Comparison of ENCODE assay signal across 21 cellular contexts in the genomic region with DNA sequence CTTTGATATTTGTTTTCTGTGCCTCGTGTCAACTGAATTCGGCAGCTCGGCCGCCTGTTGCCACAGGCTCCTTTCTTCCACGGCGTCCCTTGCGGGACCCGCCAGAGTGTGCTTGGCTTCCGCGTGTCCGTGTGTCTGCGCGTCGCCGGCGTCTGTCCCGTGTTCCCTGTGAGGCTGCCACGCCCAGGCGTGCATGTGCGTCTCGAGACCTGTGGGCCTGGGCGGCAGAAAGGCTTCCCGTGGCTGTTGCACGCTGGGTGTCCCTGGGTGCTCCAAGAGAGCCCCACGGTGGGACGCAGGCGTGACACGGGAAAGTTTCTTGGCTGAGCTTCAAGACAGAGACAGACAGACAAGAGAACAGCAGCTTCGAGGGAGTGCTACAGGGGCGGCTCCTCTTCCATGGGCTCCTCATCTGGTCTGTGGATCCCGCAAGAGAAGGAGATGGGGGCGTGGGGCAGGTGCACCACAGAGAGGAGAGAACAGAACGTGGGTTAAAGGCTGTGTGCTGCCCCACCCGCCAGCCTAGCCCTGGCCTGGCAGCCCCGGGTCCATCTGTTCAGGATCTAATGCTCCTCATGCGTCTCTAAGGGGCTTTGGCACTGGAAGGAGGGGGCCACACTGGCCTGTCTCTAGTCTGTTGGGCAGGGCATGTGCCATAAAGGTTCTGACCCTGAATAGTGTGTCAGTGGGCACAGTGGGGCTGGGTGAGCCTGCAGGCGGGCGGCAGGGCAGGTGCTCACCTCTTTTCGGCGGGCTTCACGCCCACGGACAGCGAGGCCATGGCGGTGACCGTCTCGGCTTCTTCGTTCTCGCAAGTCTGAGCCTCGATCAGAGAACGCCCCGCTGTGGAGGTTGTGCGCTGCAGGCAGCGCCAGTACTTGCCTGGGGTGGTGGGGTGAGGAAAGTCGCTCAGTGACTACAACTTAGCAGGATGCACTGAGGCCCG.
"Had no signal": no experiment of that assay in that cellular context is flagged by ENCODE, and none has a peak within 500 bp of the region (broad histone marks: within the 10 kb centered on the region; RNA-seq: fewer than 3 reads in every experiment).

No MANE protein-coding gene starts in this region.

- DNase-seq: activated B cell treated with CpG ODN at 0.5 μM for 24 hours; activated CD4-positive, alpha-beta T cell treated with anti-CD3 and anti-CD28 coated beads for 36 hours; activated CD4-positive, alpha-beta T cell treated with anti-CD3 and anti-CD28 coated beads, Interleukin-2, amount 50 U/mL, for 4 hours; activated effector memory CD4-positive, alpha-beta T cell treated with Interleukin-2 at 50 U/mL for 16 hours; activated T-cell treated with anti-CD3 and anti-CD28 coated beads, Interleukin-2, amount 50 U/mL, for 72 hours; central memory CD4-positive, alpha-beta T cell; colonic mucosa; esophagus squamous epithelium; head of caudate nucleus; hypothalamus; left ventricle myocardium superior; stimulated activated CD4-positive, alpha-beta T cell treated with anti-CD3 and anti-CD28 coated beads, Interleukin-15, amount 100 ng/mL, for 24 hours; stimulated activated naive B cell treated with anti-CD40 and anti-IgM and Interleukin-4, amounts not matched to agents 10 μg/mL and 1 μg/mL and 100 μg/mL, for 72 hours; T-helper 9 cell; trophoblast cell had no signal

- H3K4me3 ChIP-seq: colonic mucosa, esophagus squamous epithelium, gastroesophageal sphincter, pancreas, skin epidermis, vagina had no signal

- H3K27ac ChIP-seq: colonic mucosa, esophagus squamous epithelium, gastroesophageal sphincter, pancreas, skin epidermis, vagina had no signal

- H3K27me3 ChIP-seq: colonic mucosa, esophagus squamous epithelium, gastroesophageal sphincter, pancreas, vagina had no signal

- H3K9me3 ChIP-seq: colonic mucosa, pancreas had no signal

- H3K4me1 ChIP-seq: colonic mucosa, esophagus squamous epithelium, gastroesophageal sphincter, pancreas, vagina had no signal

- H3K4me1 Mint-ChIP-seq: activated B cell treated with CpG ODN at 0.5 μM for 24 hours; activated CD4-positive, alpha-beta T cell treated with anti-CD3 and anti-CD28 coated beads for 36 hours; activated naive CD4-positive, alpha-beta T cell treated with anti-CD3 and anti-CD28 coated beads, Interleukin-2, amount 50 U/mL, for 24 hours; stimulated activated naive B cell treated with anti-CD40 and anti-IgM and Interleukin-4, amounts not matched to agents 10 μg/mL and 1 μg/mL and 100 μg/mL, for 72 hours had no signal

- H3K9me3 Mint-ChIP-seq: activated B cell treated with CpG ODN at 0.5 μM for 24 hours; activated naive CD4-positive, alpha-beta T cell treated with anti-CD3 and anti-CD28 coated beads, Interleukin-2, amount 50 U/mL, for 24 hours; activated T-cell treated with anti-CD3 and anti-CD28 coated beads, Interleukin-2, amount 50 U/mL, for 72 hours; nephron; stimulated activated naive B cell treated with anti-CD40 and anti-IgM and Interleukin-4, amounts not matched to agents 10 μg/mL and 1 μg/mL and 100 μg/mL, for 72 hours had no signal

- H3K27ac Mint-ChIP-seq: activated B cell treated with CpG ODN at 0.5 μM for 24 hours; activated CD4-positive, alpha-beta T cell treated with anti-CD3 and anti-CD28 coated beads for 36 hours; activated naive CD4-positive, alpha-beta T cell treated with anti-CD3 and anti-CD28 coated beads, Interleukin-2, amount 50 U/mL, for 24 hours; activated T-cell treated with anti-CD3 and anti-CD28 coated beads, Interleukin-2, amount 50 U/mL, for 72 hours; nephron; stimulated activated naive B cell treated with anti-CD40 and anti-IgM and Interleukin-4, amounts not matched to agents 10 μg/mL and 1 μg/mL and 100 μg/mL, for 72 hours had no signal

- H3K27me3 Mint-ChIP-seq: activated B cell treated with CpG ODN at 0.5 μM for 24 hours; activated CD4-positive, alpha-beta T cell treated with anti-CD3 and anti-CD28 coated beads for 36 hours; activated naive CD4-positive, alpha-beta T cell treated with anti-CD3 and anti-CD28 coated beads, Interleukin-2, amount 50 U/mL, for 24 hours; stimulated activated naive B cell treated with anti-CD40 and anti-IgM and Interleukin-4, amounts not matched to agents 10 μg/mL and 1 μg/mL and 100 μg/mL, for 72 hours had no signal

- ATAC-seq: activated CD4-positive, alpha-beta T cell treated with anti-CD3 and anti-CD28 coated beads for 36 hours; activated T-cell treated with anti-CD3 and anti-CD28 coated beads, Interleukin-2, amount 50 U/mL, for 72 hours; gastroesophageal sphincter; pancreas; stimulated activated naive B cell treated with anti-CD40 and anti-IgM and Interleukin-4, amounts not matched to agents 10 μg/mL and 1 μg/mL and 100 μg/mL, for 72 hours had no signal

- H3K4me3 Mint-ChIP-seq: activated B cell treated with CpG ODN at 0.5 μM for 24 hours; activated CD4-positive, alpha-beta T cell treated with anti-CD3 and anti-CD28 coated beads for 36 hours; activated naive CD4-positive, alpha-beta T cell treated with anti-CD3 and anti-CD28 coated beads, Interleukin-2, amount 50 U/mL, for 24 hours; activated T-cell treated with anti-CD3 and anti-CD28 coated beads, Interleukin-2, amount 50 U/mL, for 72 hours; nephron; stimulated activated naive B cell treated with anti-CD40 and anti-IgM and Interleukin-4, amounts not matched to agents 10 μg/mL and 1 μg/mL and 100 μg/mL, for 72 hours had no signal
